ENCODE assay signal across 16 cellular contexts in genomic region chr6:144093236-144093635, GRCh38. TPM values are rescaled to one million over a fixed set of nuclear protein-coding genes. Genes with fewer than 3 reads are reported as not detected.
A peak's percentile ranks its signal among the peaks of the same experiment; 100 is the strongest.
DNase-seq lines count a peak whose midpoint lies in the region; ATAC-seq, FAIRE-seq and TF ChIP-seq lines count a peak whose summit lies in the region.
"Had no signal": no experiment of that assay in that cellular context is flagged by ENCODE, and none has a peak within 500 bp of the region (broad histone marks: within the 10 kb centered on the region; RNA-seq: fewer than 3 reads in every experiment).

No MANE protein-coding gene starts in this region.

- H3K4me3 Mint-ChIP-seq in stimulated activated naive CD8-positive, alpha-beta T cell treated with anti-CD3 and anti-CD28 coated beads, Interleukin-15, Interleukin-2, amounts not matched to agents 100 ng/mL and 50 ng/mL, for 24 hours: peak overlapping the region; percentile 98
- peak overlapping the region; percentile 95 for H3K4me3 Mint-ChIP-seq in WTC11

- H3K9me3 Mint-ChIP-seq in stimulated activated naive CD8-positive, alpha-beta T cell treated with anti-CD3 and anti-CD28 coated beads, Interleukin-15, Interleukin-2, amounts not matched to agents 100 ng/mL and 50 ng/mL, for 24 hours: no peaks in the 10 kb centered on the region
- no peaks in the 10 kb centered on the region for H3K9me3 Mint-ChIP-seq in WTC11

- peak overlapping the region; percentile 98; the same call in 1 of the 2 replicates for H3K4me3 ChIP-seq in iPS-20b (ENCODE audit: low read length)
- H3K4me3 ChIP-seq: body of pancreas, SJCRH30 had no signal

- no peak for TF ChIP-seq POLR2A in GM12891 (IDR thresholded peaks at IDR 0.05; ENCODE audit: low read depth, low read length)

- no peaks in the 10 kb centered on the region for H3K36me3 ChIP-seq in iPS-20b (ENCODE audit: insufficient read depth, low read depth, low read length)

- no peaks in the 10 kb centered on the region for H3K27me3 Mint-ChIP-seq in stimulated activated naive CD8-positive, alpha-beta T cell treated with anti-CD3 and anti-CD28 coated beads, Interleukin-15, Interleukin-2, amounts not matched to agents 100 ng/mL and 50 ng/mL, for 24 hours
- H3K27me3 Mint-ChIP-seq in WTC11 (ENCODE audit: low read depth): no peaks in the 10 kb centered on the region

- H3K9me3 ChIP-seq in iPS-20b (ENCODE audit: insufficient read depth, low read depth, low read length): no peaks in the 10 kb centered on the region
- H3K9me3 ChIP-seq: body of pancreas, SJCRH30 had no signal

- H3K9ac ChIP-seq in iPS-20b (ENCODE audit: low read depth, low read length): no peak overlapping the region

- CTCF ChIA-PET in WTC11 (lab: Charles Lee): no interaction called here

- no peak for ATAC-seq in stimulated activated naive CD8-positive, alpha-beta T cell treated with anti-CD3 and anti-CD28 coated beads, Interleukin-15, Interleukin-2, amounts not matched to agents 100 U/mL and 50 U/mL, for 24 hours
- no peak for ATAC-seq in WTC11
- ATAC-seq: body of pancreas had no signal

- DNase-seq in stimulated activated naive CD8-positive, alpha-beta T cell treated with anti-CD3 and anti-CD28 coated beads, Interleukin-15, Interleukin-2, amounts not matched to agents 100 U/mL and 50 U/mL, for 24 hours: no peak
- no peak for DNase-seq in WTC11 (ENCODE audit: low spot score)
- no peak for DNase-seq in GM10266 (ENCODE audit: extremely low spot score)
- no peak for DNase-seq in DMS53 treated with DMSO at 0.1 percent for 48 hours (lab: John Stamatoyannopoulos, UW; ENCODE audit: unreplicated experiment)
- DNase-seq in GM12891 (ENCODE audit: insufficient read length, low spot score): no peak
- no peak for DNase-seq in cerebellum (ENCODE audit: low spot score)
- DNase-seq: body of pancreas; effector CD8-positive, alpha-beta T cell; KG1; NCI-H2081; NK-92 treated with Interleukin-12 subunit alpha and Interleukin-12 subunit beta, amount 100 ng/mL, for 24 hours; SJCRH30; stimulated activated CD4-positive, alpha-beta T cell treated with anti-CD3 and anti-CD28 coated beads, Interleukin-1b, Interleukin-23, amount 100 ng/mL, for 48 hours had no signal

- H3K27ac Mint-ChIP-seq in stimulated activated naive CD8-positive, alpha-beta T cell treated with anti-CD3 and anti-CD28 coated beads, Interleukin-15, Interleukin-2, amounts not matched to agents 100 ng/mL and 50 ng/mL, for 24 hours: no peak overlapping the region
- no peak overlapping the region for H3K27ac Mint-ChIP-seq in WTC11

- peaks cover 6% of the 10 kb centered on the region for H3K4me1 ChIP-seq in iPS-20b (ENCODE audit: insufficient read depth, low read length)

- no peaks in the 10 kb centered on the region for H3K27me3 ChIP-seq in iPS-20b (ENCODE audit: insufficient read depth, low read length)
- H3K27me3 ChIP-seq: body of pancreas, SJCRH30 had no signal

- peaks cover 31% of the 10 kb centered on the region for H3K4me1 Mint-ChIP-seq in stimulated activated naive CD8-positive, alpha-beta T cell treated with anti-CD3 and anti-CD28 coated beads, Interleukin-15, Interleukin-2, amounts not matched to agents 100 ng/mL and 50 ng/mL, for 24 hours (ENCODE audit: low read depth)
- H3K4me1 Mint-ChIP-seq in WTC11: peaks cover 10% of the 10 kb centered on the region

- no peak overlapping the region for H3K27ac ChIP-seq in iPS-20b (ENCODE audit: low read length)
- H3K27ac ChIP-seq: body of pancreas, SJCRH30 had no signal

- POLR2A ChIA-PET in WTC11 (lab: Charles Lee): no interaction called here

- no peak for FAIRE-seq in GM12891 (lab: Jason Lieb, UNC)
- FAIRE-seq: GM12892 had no signal

- H3K36me3 Mint-ChIP-seq in stimulated activated naive CD8-positive, alpha-beta T cell treated with anti-CD3 and anti-CD28 coated beads, Interleukin-15, Interleukin-2, amounts not matched to agents 100 ng/mL and 50 ng/mL, for 24 hours (ENCODE audit: low read depth): peaks cover 18% of the 10 kb centered on the region
- H3K36me3 Mint-ChIP-seq in WTC11: no peaks in the 10 kb centered on the region

- TF ChIP-seq CTCF in WTC11 (IDR thresholded peaks at IDR 0.05): no peak
- TF ChIP-seq CTCF in GM10266 (IDR thresholded peaks at IDR 0.05; ENCODE audit: control insufficient read depth, insufficient read depth, low read depth, missing control alignments): no peak

TF ChIP-seq in WTC11, 78 proteins besides CTCF, POLR2A, EP300 and RAD21:
- TF ChIP-seq, protein P1, sequence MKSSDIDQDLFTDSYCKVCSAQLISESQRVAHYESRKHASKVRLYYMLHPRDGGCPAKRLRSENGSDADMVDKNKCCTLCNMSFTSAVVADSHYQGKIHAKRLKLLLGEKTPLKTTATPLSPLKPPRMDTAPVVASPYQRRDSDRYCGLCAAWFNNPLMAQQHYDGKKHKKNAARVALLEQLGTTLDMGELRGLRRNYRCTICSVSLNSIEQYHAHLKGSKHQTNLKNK (CRISPR knock-in tag; IDR thresholded peaks at IDR 0.05): no peak
- TF ChIP-seq FOXJ3 (CRISPR knock-in tag; IDR thresholded peaks at IDR 0.05; ENCODE audit: borderline replicate concordance): no peak
TF ChIP-seq in WTC11: peak in this region for 0.

TF ChIP-seq in GM12891, 5 proteins besides CTCF, POLR2A, EP300 and RAD21:
- no peak for TF ChIP-seq POLR2AphosphoS5 (IDR thresholded peaks at IDR 0.05; ENCODE audit: low read depth, low read length)
- TF ChIP-seq PAX5 (IDR thresholded peaks at IDR 0.05; ENCODE audit: insufficient read depth, low read length, severe bottlenecking): no peak
- TF ChIP-seq SPI1 (IDR thresholded peaks at IDR 0.05; ENCODE audit: low read depth, low read length): no peak

RNA-seq across cellular contexts. Expression of gene SF3B5, which starts 2.1 kb away (rescaled TPM):
- total RNA-seq in WTC11 (2021) (174 to 181 TPM (median 177 TPM) in 3 replicates), cerebellum (46.2 TPM)
- polyA plus RNA-seq in GM12891 (2012; ENCODE audit: low read depth, missing spikeins): 252 TPM

RNA-seq across cellular contexts. Expression of gene STX11, which starts 57.1 kb away (rescaled TPM):
- total RNA-seq in WTC11 (2021) (0.17 to 0.30 TPM (median 0.27 TPM) in 3 replicates), cerebellum (1.2 TPM)
- 14.3 TPM for polyA plus RNA-seq in GM12891 (2012; ENCODE audit: low read depth, missing spikeins)
